In genomic region chr6:126156973-126157372, GRCh38 we compare ENCODE assay signal across 13 cellular contexts.
DNase-seq lines count a peak whose midpoint lies in the region; ATAC-seq lines count a peak whose summit lies in the region.
"Had no signal": no experiment of that assay in that cellular context is flagged by ENCODE, and none has a peak within 500 bp of the region (broad histone marks: within the 10 kb centered on the region; RNA-seq: fewer than 3 reads in every experiment).

No MANE protein-coding gene starts in this region.

- H3K27ac Mint-ChIP-seq in naive thymus-derived CD4-positive, alpha-beta T cell = no peak overlapping the region
- H3K27ac Mint-ChIP-seq in activated naive CD4-positive, alpha-beta T cell treated with anti-CD3 and anti-CD28 coated beads, Interleukin-2, amount 50 U/mL, for 72 hours = no peak overlapping the region

- ATAC-seq in GM19023 (IDR thresholded peaks at IDR 0.05; ENCODE audit: unreplicated experiment) (peak; percentile 72), GM21723 (IDR thresholded peaks at IDR 0.05; ENCODE audit: unreplicated experiment) (peak; percentile 76), HG03439 (IDR thresholded peaks at IDR 0.05; ENCODE audit: unreplicated experiment) (peak; percentile 54)
- ATAC-seq in naive thymus-derived CD4-positive, alpha-beta T cell = peak; percentile 32
- ATAC-seq in activated naive CD4-positive, alpha-beta T cell treated with anti-CD3 and anti-CD28 coated beads, Interleukin-2, amount 50 U/mL, for 72 hours = no peak
- ATAC-seq: esophagus mucosa, right cardiac atrium had no signal

- H3K4me1 ChIP-seq in naive thymus-derived CD4-positive, alpha-beta T cell (ENCODE audit: control insufficient read depth in 2 of 2, insufficient read depth in 2 of 2, low read length in 2 of 2) = no peaks in the 10 kb centered on the region

- H3K9me3 ChIP-seq in naive thymus-derived CD4-positive, alpha-beta T cell (ENCODE audit: control insufficient read depth in 2 of 3, low read length in 3 of 3) = no peaks in the 10 kb centered on the region

- no peak for DNase-seq in naive thymus-derived CD4-positive, alpha-beta T cell
- DNase-seq in activated naive CD4-positive, alpha-beta T cell treated with anti-CD3 and anti-CD28 coated beads, Interleukin-2, amount 50 U/mL, for 72 hours (ENCODE audit: low spot score in 2 of 2) = no peak
- DNase-seq in CD1c-positive myeloid dendritic cell (ENCODE audit: extremely low spot score) (no peak), NAMALWA (ENCODE audit: low spot score) (no peak)
- DNase-seq: activated CD4-positive, alpha-beta T cell treated with anti-CD3 and anti-CD28 coated beads for 1 hour; activated gamma-delta T cell; NCI-H345; right cardiac atrium had no signal

- H3K4me3 Mint-ChIP-seq in naive thymus-derived CD4-positive, alpha-beta T cell = no peak overlapping the region

- no peaks in the 10 kb centered on the region for H3K27me3 ChIP-seq in naive thymus-derived CD4-positive, alpha-beta T cell (ENCODE audit: control insufficient read depth in 2 of 2, insufficient read depth in 2 of 2, low read length in 2 of 2)
- H3K27me3 ChIP-seq: cardiac muscle cell had no signal

- POLR2A ChIA-PET in naive thymus-derived CD4-positive, alpha-beta T cell (lab: Charles Lee) = no interaction called here

- H3K36me3 Mint-ChIP-seq in naive thymus-derived CD4-positive, alpha-beta T cell = peaks cover 0 to 15% (median 0%) of the 10 kb centered on the region in 5 donors
- no peaks in the 10 kb centered on the region for H3K36me3 Mint-ChIP-seq in activated naive CD4-positive, alpha-beta T cell treated with anti-CD3 and anti-CD28 coated beads, Interleukin-2, amount 50 U/mL, for 72 hours

- no peaks in the 10 kb centered on the region for H3K9me3 Mint-ChIP-seq in naive thymus-derived CD4-positive, alpha-beta T cell
- no peaks in the 10 kb centered on the region for H3K9me3 Mint-ChIP-seq in activated naive CD4-positive, alpha-beta T cell treated with anti-CD3 and anti-CD28 coated beads, Interleukin-2, amount 50 U/mL, for 72 hours

- no peak overlapping the region for H3K4me3 ChIP-seq in naive thymus-derived CD4-positive, alpha-beta T cell (ENCODE audit: low read length)
- H3K4me3 ChIP-seq: cardiac muscle cell had no signal

- no peaks in the 10 kb centered on the region for H3K36me3 ChIP-seq in naive thymus-derived CD4-positive, alpha-beta T cell (ENCODE audit: control insufficient read depth in 2 of 3, insufficient read depth in 3 of 3, low read length in 3 of 3)
- H3K36me3 ChIP-seq: cardiac muscle cell had no signal

- H3K27ac ChIP-seq in naive thymus-derived CD4-positive, alpha-beta T cell (ENCODE audit: low read depth, low read length) = no peak overlapping the region
- H3K27ac ChIP-seq: cardiac muscle cell had no signal

- H3K27me3 Mint-ChIP-seq in naive thymus-derived CD4-positive, alpha-beta T cell = no peaks in the 10 kb centered on the region

- CTCF ChIA-PET in naive thymus-derived CD4-positive, alpha-beta T cell (lab: Charles Lee) = no interaction called here

- peaks cover 0 to 6% (median 0%) of the 10 kb centered on the region in 7 donors for H3K4me1 Mint-ChIP-seq in naive thymus-derived CD4-positive, alpha-beta T cell

- intact Hi-C loops in naive thymus-derived CD4-positive, alpha-beta T cell (cut with micrococcal nuclease) = no loop called here

Comparison
In these comparisons a context has a peak if more than half of its experiments do, and no peak if none do; other contexts are left out.
1. ATAC-seq: peak in GM19023 (single experiment), GM21723 (single experiment), HG03439 (single experiment) and naive thymus-derived CD4-positive, alpha-beta T cell (single experiment); none in activated naive CD4-positive, alpha-beta T cell treated with anti-CD3 and anti-CD28 coated beads, Interleukin-2, amount 50 U/mL, for 72 hours (0 of 2).